32 cellular contexts compared by ENCODE assay signal in the genomic region with DNA sequence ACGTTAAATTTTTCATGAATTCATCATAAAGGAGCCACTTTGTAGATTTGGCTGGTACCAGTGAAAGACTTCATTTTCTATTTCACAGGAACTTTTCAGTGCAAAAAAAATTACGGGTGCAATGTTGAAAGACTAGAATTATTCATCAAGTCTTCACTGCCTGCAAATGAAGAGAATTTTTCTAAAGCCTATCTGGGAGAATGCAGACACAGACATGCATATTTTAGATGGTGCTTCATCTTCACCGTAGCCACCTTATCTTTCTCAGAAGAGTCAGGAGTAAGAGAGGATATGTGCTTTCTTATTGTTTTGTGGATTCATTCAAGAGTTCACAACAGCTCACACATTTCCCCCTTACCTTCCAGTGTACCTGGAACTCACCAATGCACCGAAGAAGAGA.
"Had no signal": no experiment of that assay in that cellular context is flagged by ENCODE, and none has a peak within 500 bp of the region (broad histone marks: within the 10 kb centered on the region; RNA-seq: fewer than 3 reads in every experiment).

No MANE protein-coding gene starts in this region.

- H3K4me1 ChIP-seq: body of pancreas, colonic mucosa, foreskin keratinocyte, gastrocnemius medialis had no signal

- H3K9me3 Mint-ChIP-seq: activated B cell treated with CpG ODN at 0.5 μM for 24 hours; activated CD8-positive, alpha-beta T cell treated with anti-CD3 and anti-CD28 coated beads for 36 hours; activated T-cell treated with anti-CD3 and anti-CD28 coated beads, Interleukin-2, amount 50 U/mL, for 4 hours; activated T-helper 17 cell treated with anti-CD3 and anti-CD28 coated beads, Interleukin-2, amount 50 U/mL, for 72 hours; dendritic cell treated with granulocyte-macrophage colony-stimulating factor and Interleukin-4, amounts not matched to agents 40 ng/mL and 50 ng/mL, for 4 days; endodermal cell; T-helper 2 cell treated with Interferon-gamma antibody and Interleukin-4, amounts not matched to agents 5 μg/mL and 100 μg/mL, for 36 hours had no signal

- H3K27me3 Mint-ChIP-seq: activated B cell treated with CpG ODN at 0.5 μM for 24 hours; activated CD8-positive, alpha-beta T cell treated with anti-CD3 and anti-CD28 coated beads for 36 hours; activated naive CD8-positive, alpha-beta T cell; activated T-helper 17 cell treated with anti-CD3 and anti-CD28 coated beads, Interleukin-2, amount 50 U/mL, for 72 hours; dendritic cell treated with granulocyte-macrophage colony-stimulating factor and Interleukin-4, amounts not matched to agents 40 ng/mL and 50 ng/mL, for 4 days; T-helper 17 cell had no signal

- H3K4me3 Mint-ChIP-seq: activated B cell treated with CpG ODN at 0.5 μM for 24 hours; activated CD8-positive, alpha-beta T cell treated with anti-CD3 and anti-CD28 coated beads for 36 hours; activated naive CD8-positive, alpha-beta T cell; activated T-cell treated with anti-CD3 and anti-CD28 coated beads, Interleukin-2, amount 50 U/mL, for 4 hours; activated T-helper 17 cell treated with anti-CD3 and anti-CD28 coated beads, Interleukin-2, amount 50 U/mL, for 72 hours; dendritic cell treated with granulocyte-macrophage colony-stimulating factor and Interleukin-4, amounts not matched to agents 40 ng/mL and 50 ng/mL, for 4 days; endodermal cell; T-helper 17 cell; T-helper 2 cell treated with Interferon-gamma antibody and Interleukin-4, amounts not matched to agents 5 μg/mL and 100 μg/mL, for 36 hours had no signal

- H3K36me3 ChIP-seq: colonic mucosa, gastrocnemius medialis, heart left ventricle, WERI-Rb-1 had no signal

- DNase-seq: activated B cell treated with CpG ODN at 0.5 μM for 24 hours; activated CD4-positive, alpha-beta T cell treated with anti-CD3 and anti-CD28 coated beads for 48 hours; activated CD4-positive, alpha-beta T cell treated with anti-CD3 and anti-CD28 coated beads, Interleukin-2, amount 50 U/mL, for 1 hour; activated CD4-positive, alpha-beta T cell treated with anti-CD3 and anti-CD28 coated beads, Interleukin-2, amount 50 U/mL, for 48 hours; activated CD8-positive, alpha-beta memory T cell treated with anti-CD3 and anti-CD28 coated beads for 24 hours; activated CD8-positive, alpha-beta T cell treated with anti-CD3 and anti-CD28 coated beads for 36 hours; activated effector memory CD4-positive, alpha-beta T cell treated with Interleukin-2 at 50 U/mL for 16 hours; activated gamma-delta T cell treated with Interleukin-2 at 50 U/mL for 16 hours; activated naive CD4-positive, alpha-beta T cell treated with anti-CD3 and anti-CD28 coated beads, Interleukin-2, amount 50 U/mL, for 16 hours; activated naive CD4-positive, alpha-beta T cell treated with Interleukin-2 at 50 U/mL for 16 hours; activated T-cell treated with anti-CD3 and anti-CD28 coated beads, Interleukin-2, amount 50 U/mL, for 4 hours; body of pancreas; central memory CD4-positive, alpha-beta T cell; cerebellar nuclear complex; colonic mucosa; dorsolateral prefrontal cortex; effector memory CD4-positive, alpha-beta T cell; endodermal cell; foreskin keratinocyte; gastrocnemius medialis; glutamatergic neuron; heart left ventricle; T-helper 1 cell; T-helper 17 cell; T1000; WERI-Rb-1 had no signal

- H3K9me3 ChIP-seq: body of pancreas, colonic mucosa, gastrocnemius medialis, heart left ventricle had no signal

- H3K27ac Mint-ChIP-seq: activated B cell treated with CpG ODN at 0.5 μM for 24 hours; activated CD8-positive, alpha-beta T cell treated with anti-CD3 and anti-CD28 coated beads for 36 hours; activated naive CD8-positive, alpha-beta T cell; activated T-helper 17 cell treated with anti-CD3 and anti-CD28 coated beads, Interleukin-2, amount 50 U/mL, for 72 hours; dendritic cell treated with granulocyte-macrophage colony-stimulating factor and Interleukin-4, amounts not matched to agents 40 ng/mL and 50 ng/mL, for 4 days; endodermal cell; T-helper 17 cell; T-helper 2 cell treated with Interferon-gamma antibody and Interleukin-4, amounts not matched to agents 5 μg/mL and 100 μg/mL, for 36 hours had no signal

- H3K27me3 ChIP-seq: body of pancreas, colonic mucosa, dorsolateral prefrontal cortex, gastrocnemius medialis, heart left ventricle had no signal

- H3K4me3 ChIP-seq: body of pancreas, colonic mucosa, dorsolateral prefrontal cortex, gastrocnemius medialis, heart left ventricle had no signal

- H3K36me3 Mint-ChIP-seq: activated naive CD8-positive, alpha-beta T cell had no signal

- H3K27ac ChIP-seq: body of pancreas, colonic mucosa, dorsolateral prefrontal cortex, foreskin keratinocyte, gastrocnemius medialis, heart left ventricle, WERI-Rb-1 had no signal

- H3K4me1 Mint-ChIP-seq: activated B cell treated with CpG ODN at 0.5 μM for 24 hours; activated T-helper 17 cell treated with anti-CD3 and anti-CD28 coated beads, Interleukin-2, amount 50 U/mL, for 72 hours; T-helper 17 cell had no signal

- ATAC-seq: activated CD4-positive, CD25-positive, alpha-beta regulatory T cell treated with anti-CD3 and anti-CD28 coated beads, Interleukin-2, amount 50 U/mL, for 24 hours; activated CD8-positive, alpha-beta T cell treated with anti-CD3 and anti-CD28 coated beads for 36 hours; activated T-cell treated with anti-CD3 and anti-CD28 coated beads, Interleukin-2, amount 50 U/mL, for 4 hours; activated T-helper 17 cell treated with anti-CD3 and anti-CD28 coated beads, Interleukin-2, amount 50 U/mL, for 72 hours; body of pancreas; esophagus mucosa; foreskin keratinocyte; gastrocnemius medialis; T-helper 17 cell had no signal
